Comparison of ENCODE assay signal across 12 cellular contexts in the genomic region with DNA sequence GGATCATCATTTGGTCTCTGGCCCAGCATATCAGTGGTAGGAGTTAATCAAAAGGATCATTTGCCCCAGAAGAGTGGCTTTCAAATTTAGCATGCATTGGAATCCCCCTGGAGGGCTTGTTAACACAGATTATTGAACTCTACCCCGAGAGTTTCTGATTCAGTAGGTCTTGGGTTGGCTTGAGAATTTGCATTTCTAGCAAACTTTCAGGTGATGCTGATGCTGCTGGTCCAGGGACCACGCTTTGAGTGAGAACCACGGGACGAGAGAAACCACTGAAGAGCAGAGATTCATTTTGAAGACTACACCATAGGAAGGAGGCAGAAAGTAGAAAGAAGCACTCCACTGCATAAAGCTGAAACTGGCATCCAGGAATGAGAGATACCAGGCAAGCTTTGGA.
DNase-seq lines count a peak whose midpoint lies in the region; ATAC-seq lines count a peak whose summit lies in the region.
"Had no signal": no experiment of that assay in that cellular context is flagged by ENCODE, and none has a peak within 500 bp of the region (broad histone marks: within the 10 kb centered on the region; RNA-seq: fewer than 3 reads in every experiment).

No MANE protein-coding gene starts in this region.

- DNase-seq in activated T-cell treated with anti-CD3 and anti-CD28 coated beads, Interleukin-2, amount 50 U/mL, for 72 hours: peak; percentile 11 to 27
- no peak for DNase-seq in activated T-cell treated with anti-CD3 and anti-CD28 coated beads, Interleukin-2, amount 50 U/mL, for 4 hours
- DNase-seq in stimulated activated naive CD8-positive, alpha-beta T cell treated with anti-CD3 and anti-CD28 coated beads, Interleukin-15, Interleukin-2, amounts not matched to agents 100 U/mL and 50 U/mL, for 24 hours: no peak
- DNase-seq in NCI-H2029 (lab: John Stamatoyannopoulos, UW) (no peak), T-helper 2 cell (no peak), DMS53 (lab: John Stamatoyannopoulos, UW) (no peak)
- DNase-seq: DMS79, mucosa of descending colon, T1000, upper lobe of right lung had no signal

- H3K9me3 Mint-ChIP-seq in activated T-cell treated with anti-CD3 and anti-CD28 coated beads, Interleukin-2, amount 50 U/mL, for 72 hours: peaks cover 1 to 4% of the 10 kb centered on the region in 2 donors
- H3K9me3 Mint-ChIP-seq in activated T-cell treated with anti-CD3 and anti-CD28 coated beads, Interleukin-2, amount 50 U/mL, for 4 hours: no peaks in the 10 kb centered on the region

- peaks cover 8% of the 10 kb centered on the region for H3K27me3 Mint-ChIP-seq in activated T-cell treated with anti-CD3 and anti-CD28 coated beads, Interleukin-2, amount 50 U/mL, for 72 hours (ENCODE audit: low read depth)
- no peaks in the 10 kb centered on the region for H3K27me3 Mint-ChIP-seq in activated T-cell treated with anti-CD3 and anti-CD28 coated beads, Interleukin-2, amount 50 U/mL, for 4 hours (ENCODE audit: low read depth)

- peak overlapping the region; percentile 4 for H3K27ac Mint-ChIP-seq in activated T-cell treated with anti-CD3 and anti-CD28 coated beads, Interleukin-2, amount 50 U/mL, for 72 hours

- ATAC-seq in activated T-cell treated with anti-CD3 and anti-CD28 coated beads, Interleukin-2, amount 50 U/mL, for 72 hours (replicated peaks in 1 of 2): peak; percentile 27 to 30
- ATAC-seq in activated T-cell treated with anti-CD3 and anti-CD28 coated beads, Interleukin-2, amount 50 U/mL, for 4 hours: no peak
- ATAC-seq in HG02571 (IDR thresholded peaks at IDR 0.05; ENCODE audit: unreplicated experiment) (peak; percentile 75), HG03280 (IDR thresholded peaks at IDR 0.05; ENCODE audit: unreplicated experiment) (peak; percentile 57)
- peak; percentile 26 for ATAC-seq in stimulated activated naive CD8-positive, alpha-beta T cell treated with anti-CD3 and anti-CD28 coated beads, Interleukin-15, Interleukin-2, amounts not matched to agents 100 U/mL and 50 U/mL, for 24 hours
- ATAC-seq: mucosa of descending colon, upper lobe of right lung had no signal

- H3K4me3 Mint-ChIP-seq in activated T-cell treated with anti-CD3 and anti-CD28 coated beads, Interleukin-2, amount 50 U/mL, for 72 hours: peak overlapping the region; percentile 12 to 16
- no peak overlapping the region for H3K4me3 Mint-ChIP-seq in activated T-cell treated with anti-CD3 and anti-CD28 coated beads, Interleukin-2, amount 50 U/mL, for 4 hours

- H3K4me1 Mint-ChIP-seq in activated T-cell treated with anti-CD3 and anti-CD28 coated beads, Interleukin-2, amount 50 U/mL, for 72 hours (ENCODE audit: low read depth): peaks cover 66% of the 10 kb centered on the region
- H3K4me1 Mint-ChIP-seq in activated T-cell treated with anti-CD3 and anti-CD28 coated beads, Interleukin-2, amount 50 U/mL, for 4 hours (ENCODE audit: low read depth): peaks cover 43% of the 10 kb centered on the region

- H3K36me3 Mint-ChIP-seq in activated T-cell treated with anti-CD3 and anti-CD28 coated beads, Interleukin-2, amount 50 U/mL, for 72 hours (ENCODE audit: insufficient read depth in 2 of 2): no peaks in the 10 kb centered on the region
- no peaks in the 10 kb centered on the region for H3K36me3 Mint-ChIP-seq in activated T-cell treated with anti-CD3 and anti-CD28 coated beads, Interleukin-2, amount 50 U/mL, for 4 hours (ENCODE audit: insufficient read depth)

Comparison
In these comparisons a context has a peak if more than half of its experiments do, and no peak if none do; other contexts are left out.
1. ATAC-seq: peak in activated T-cell treated with anti-CD3 and anti-CD28 coated beads, Interleukin-2, amount 50 U/mL, for 72 hours (2 of 2), HG02571 (single experiment), HG03280 (single experiment) and stimulated activated naive CD8-positive, alpha-beta T cell treated with anti-CD3 and anti-CD28 coated beads, Interleukin-15, Interleukin-2, amounts not matched to agents 100 U/mL and 50 U/mL, for 24 hours (single experiment); none in activated T-cell treated with anti-CD3 and anti-CD28 coated beads, Interleukin-2, amount 50 U/mL, for 4 hours (0 of 2).
2. DNase-seq: peak in activated T-cell treated with anti-CD3 and anti-CD28 coated beads, Interleukin-2, amount 50 U/mL, for 72 hours (2 of 2); none in activated T-cell treated with anti-CD3 and anti-CD28 coated beads, Interleukin-2, amount 50 U/mL, for 4 hours (single experiment), stimulated activated naive CD8-positive, alpha-beta T cell treated with anti-CD3 and anti-CD28 coated beads, Interleukin-15, Interleukin-2, amounts not matched to agents 100 U/mL and 50 U/mL, for 24 hours (single experiment), NCI-H2029 (single experiment), T-helper 2 cell (0 of 5) and DMS53 (single experiment).